In genomic region chr17:10046786-10047609, GRCh38 we compare ENCODE assay signal across 13 cellular contexts.
A peak's percentile ranks its signal among the peaks of the same experiment; 100 is the strongest.
DNase-seq lines count a peak whose midpoint lies in the region; ATAC-seq and TF ChIP-seq lines count a peak whose summit lies in the region.
"Had no signal": no experiment of that assay in that cellular context is flagged by ENCODE, and none has a peak within 500 bp of the region (broad histone marks: within the 10 kb centered on the region; RNA-seq: fewer than 3 reads in every experiment).

No MANE protein-coding gene starts in this region.

- CTCF ChIA-PET in activated B cell treated with CpG ODN at 0.5 μM for 24 hours (lab: Charles Lee): interaction anchor here (1.6 kb wide), 1 partner anchor 13 kb away, joined by 3 read pairs; no protein-coding TSS in a partner anchor

- H3K4me3 ChIP-seq in BLaER1 treated with 17β-estradiol and CSF1 and Interleukin-3, amounts not matched to agents 10 nM and 100 nM: peak overlapping the region; percentile 16 to 75 (median 31); a peak in 18 of 20 replicates
- H3K4me3 ChIP-seq: K562, right lobe of liver had no signal

- H3K27ac Mint-ChIP-seq in activated B cell treated with CpG ODN at 0.5 μM for 24 hours (peak overlapping the region; percentile 78), osteocyte (ENCODE audit: unreplicated experiment) (no peak overlapping the region)
- H3K27ac Mint-ChIP-seq: activated naive CD8-positive, alpha-beta T cell had no signal

- peaks cover 0 to 41% (median 13%) of the 10 kb centered on the region in 11 experiments; a peak in 11 of 22 replicates for H3K36me3 ChIP-seq in BLaER1 treated with 17β-estradiol and CSF1 and Interleukin-3, amounts not matched to agents 10 nM and 100 nM
- H3K36me3 ChIP-seq: right lobe of liver had no signal

- H3K4me1 Mint-ChIP-seq in activated B cell treated with CpG ODN at 0.5 μM for 24 hours (peaks cover 61% of the 10 kb centered on the region), osteocyte (ENCODE audit: unreplicated experiment) (peaks cover 2% of the 10 kb centered on the region)

- H3K9me3 Mint-ChIP-seq in activated B cell treated with CpG ODN at 0.5 μM for 24 hours (no peaks in the 10 kb centered on the region), osteocyte (ENCODE audit: unreplicated experiment) (no peaks in the 10 kb centered on the region)

- peak overlapping the region; percentile 86 to 99 (median 95) for H3K4me2 ChIP-seq in BLaER1 treated with 17β-estradiol and CSF1 and Interleukin-3, amounts not matched to agents 10 nM and 100 nM

- H3K27me3 Mint-ChIP-seq in activated B cell treated with CpG ODN at 0.5 μM for 24 hours: no peaks in the 10 kb centered on the region
- peaks cover 8% of the 10 kb centered on the region for H3K27me3 Mint-ChIP-seq in osteocyte (ENCODE audit: unreplicated experiment)
- H3K27me3 Mint-ChIP-seq: activated naive CD8-positive, alpha-beta T cell had no signal

- ATAC-seq in GM19025 (IDR thresholded peaks at IDR 0.05; ENCODE audit: low read depth, unreplicated experiment) (peak; percentile 46), HG02870 (IDR thresholded peaks at IDR 0.05; ENCODE audit: unreplicated experiment) (peak; percentile 38), activated B cell treated with CpG ODN at 0.5 μM for 24 hours (ENCODE audit: low read depth) (peak; percentile 39), esophagus mucosa (no peak)
- ATAC-seq: K562, left colon, right lobe of liver had no signal

- peaks cover 0 to under 1% (median 0%) of the 10 kb centered on the region in 11 experiments; a peak in 1 of 22 replicates for H3K9me3 ChIP-seq in BLaER1 treated with 17β-estradiol and CSF1 and Interleukin-3, amounts not matched to agents 10 nM and 100 nM (replicated peaks in 1 of 11)
- H3K9me3 ChIP-seq: right lobe of liver had no signal

- H3K9ac ChIP-seq in BLaER1 treated with 17β-estradiol and CSF1 and Interleukin-3, amounts not matched to agents 10 nM and 100 nM: peak overlapping the region; percentile 45 to 93 (median 72); a peak in 21 of 22 replicates

- H3K36me3 Mint-ChIP-seq in activated B cell treated with CpG ODN at 0.5 μM for 24 hours (ENCODE audit: low read depth) (no peaks in the 10 kb centered on the region), osteocyte (ENCODE audit: unreplicated experiment) (no peaks in the 10 kb centered on the region)
- H3K36me3 Mint-ChIP-seq: activated naive CD8-positive, alpha-beta T cell had no signal

- intact Hi-C loops in activated B cell treated with CpG ODN at 0.5 μM for 24 hours (cut with micrococcal nuclease): no loop called here

- DNase-seq in activated B cell treated with CpG ODN at 0.5 μM for 24 hours (no peak), hippocampal formation (lab: John Stamatoyannopoulos, UW) (no peak), osteocyte (ENCODE audit: extremely low spot score, unreplicated experiment) (no peak), medulla oblongata (ENCODE audit: extremely low spot score) (no peak)
- DNase-seq: C1 segment of cervical spinal cord, left colon, right lobe of liver had no signal

- H3K4me1 ChIP-seq in BLaER1 treated with 17β-estradiol and CSF1 and Interleukin-3, amounts not matched to agents 10 nM and 100 nM: peaks cover 94 to 100% (median 98%) of the 10 kb centered on the region in 10 experiments
- H3K4me1 ChIP-seq: right lobe of liver had no signal

- peaks cover 0 to 43% (median 12%) of the 10 kb centered on the region in 11 experiments; a peak in 10 of 22 replicates for H4K20me1 ChIP-seq in BLaER1 treated with 17β-estradiol and CSF1 and Interleukin-3, amounts not matched to agents 10 nM and 100 nM

- H3K4me3 Mint-ChIP-seq in activated B cell treated with CpG ODN at 0.5 μM for 24 hours: peak overlapping the region; percentile 65
- no peak overlapping the region for H3K4me3 Mint-ChIP-seq in osteocyte (ENCODE audit: unreplicated experiment)
- H3K4me3 Mint-ChIP-seq: activated naive CD8-positive, alpha-beta T cell had no signal

- POLR2A ChIA-PET in activated B cell treated with CpG ODN at 0.5 μM for 24 hours (lab: Charles Lee): interaction anchor here (0.7 to 8.5 kb wide), 8 partner anchors 12 to 1924 kb away, joined by 3 to 95 read pairs (median 4); no protein-coding TSS in a partner anchor

- TF ChIP-seq CTCF in activated B cell treated with CpG ODN at 0.5 μM for 24 hours (IDR thresholded peaks at IDR 0.05) (no peak), osteocyte (IDR thresholded peaks at IDR 0.05) (no peak)

- peak overlapping the region; percentile 66 to 98 (median 95); a peak in 21 of 22 replicates for H3K27ac ChIP-seq in BLaER1 treated with 17β-estradiol and CSF1 and Interleukin-3, amounts not matched to agents 10 nM and 100 nM
- H3K27ac ChIP-seq: right lobe of liver had no signal

- no peaks in the 10 kb centered on the region for H3K27me3 ChIP-seq in BLaER1 treated with 17β-estradiol and CSF1 and Interleukin-3, amounts not matched to agents 10 nM and 100 nM
- H3K27me3 ChIP-seq: right lobe of liver had no signal
